2 cellular contexts compared by ENCODE assay signal in the genomic region with DNA sequence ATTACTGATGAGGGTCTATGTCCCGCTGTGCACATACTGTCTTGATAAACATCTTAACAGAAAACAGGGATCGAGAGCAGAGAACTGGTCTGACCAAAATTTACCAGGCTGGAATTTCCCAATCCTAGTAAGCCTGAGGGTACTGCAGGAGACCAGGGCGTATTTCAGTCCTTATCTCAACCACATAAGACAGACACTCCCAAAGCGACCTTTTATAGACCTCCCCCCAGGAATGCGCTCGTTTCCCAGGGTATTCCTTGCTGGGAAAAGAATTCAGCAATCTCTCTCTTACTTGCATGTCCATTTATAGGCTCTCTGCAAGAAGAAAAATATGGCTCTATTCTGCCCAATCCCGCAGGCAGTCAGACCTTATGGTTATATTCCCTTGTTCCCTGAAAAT.
TF ChIP-seq lines count a peak whose summit lies in the region.

No MANE protein-coding gene starts in this region.

TF ChIP-seq in GM23338, 12 proteins besides CTCF, POLR2A, EP300 and RAD21:
- 0 out of 2 replicates have a peak, but pooled peaks have one; percentile 32 for TF ChIP-seq CREB1 (CRISPR knock-in tag; IDR thresholded peaks at IDR 0.05; ENCODE audit: low read depth)

TF ChIP-seq in K562, 482 proteins besides CTCF, POLR2A, EP300 and RAD21:
- peak; percentile 75 for TF ChIP-seq CBX5 (IDR thresholded peaks at IDR 0.05; ENCODE audit: borderline replicate concordance, low read depth)
- peak; percentile 91 for TF ChIP-seq TRIM28 (IDR thresholded peaks at IDR 0.05)
- peak in 1 of 2 experiments; percentile 67; a peak in 2 of 4 replicates for TF ChIP-seq TRIM24 (IDR thresholded peaks at IDR 0.05)
- TF ChIP-seq, protein P1, sequence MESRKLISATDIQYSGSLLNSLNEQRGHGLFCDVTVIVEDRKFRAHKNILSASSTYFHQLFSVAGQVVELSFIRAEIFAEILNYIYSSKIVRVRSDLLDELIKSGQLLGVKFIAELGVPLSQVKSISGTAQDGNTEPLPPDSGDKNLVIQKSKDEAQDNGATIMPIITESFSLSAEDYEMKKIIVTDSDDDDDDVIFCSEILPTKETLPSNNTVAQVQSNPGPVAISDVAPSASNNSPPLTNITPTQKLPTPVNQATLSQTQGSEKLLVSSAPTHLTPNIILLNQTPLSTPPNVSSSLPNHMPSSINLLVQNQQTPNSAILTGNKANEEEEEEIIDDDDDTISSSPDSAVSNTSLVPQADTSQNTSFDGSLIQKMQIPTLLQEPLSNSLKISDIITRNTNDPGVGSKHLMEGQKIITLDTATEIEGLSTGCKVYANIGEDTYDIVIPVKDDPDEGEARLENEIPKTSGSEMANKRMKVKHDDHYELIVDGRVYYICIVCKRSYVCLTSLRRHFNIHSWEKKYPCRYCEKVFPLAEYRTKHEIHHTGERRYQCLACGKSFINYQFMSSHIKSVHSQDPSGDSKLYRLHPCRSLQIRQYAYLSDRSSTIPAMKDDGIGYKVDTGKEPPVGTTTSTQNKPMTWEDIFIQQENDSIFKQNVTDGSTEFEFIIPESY (CRISPR knock-in tag; IDR thresholded peaks at IDR 0.05): peak; percentile 55; the same call in 1 of the 2 replicates
- TF ChIP-seq, protein P2, sequence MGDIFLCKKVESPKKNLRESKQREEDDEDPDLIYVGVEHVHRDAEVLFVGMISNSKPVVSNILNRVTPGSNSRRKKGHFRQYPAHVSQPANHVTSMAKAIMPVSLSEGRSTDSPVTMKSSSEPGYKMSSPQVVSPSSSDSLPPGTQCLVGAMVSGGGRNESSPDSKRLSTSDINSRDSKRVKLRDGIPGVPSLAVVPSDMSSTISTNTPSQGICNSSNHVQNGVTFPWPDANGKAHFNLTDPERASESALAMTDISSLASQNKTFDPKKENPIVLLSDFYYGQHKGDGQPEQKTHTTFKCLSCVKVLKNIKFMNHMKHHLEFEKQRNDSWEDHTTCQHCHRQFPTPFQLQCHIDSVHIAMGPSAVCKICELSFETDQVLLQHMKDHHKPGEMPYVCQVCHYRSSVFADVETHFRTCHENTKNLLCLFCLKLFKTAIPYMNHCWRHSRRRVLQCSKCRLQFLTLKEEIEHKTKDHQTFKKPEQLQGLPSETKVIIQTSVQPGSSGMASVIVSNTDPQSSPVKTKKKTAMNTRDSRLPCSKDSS (IDR thresholded peaks at IDR 0.05; ENCODE audit: low read depth, partially characterized antibody): peak; percentile 84
- TF ChIP-seq ZNF445 (CRISPR knock-in tag; IDR thresholded peaks at IDR 0.05; ENCODE audit: low read depth): peak; percentile 87
- TF ChIP-seq ZEB2 (IDR thresholded peaks at IDR 0.05): peak; percentile 26; the same call in 1 of the 2 replicates
- peak in 1 of 2 experiments; percentile 65; a peak in 1 of 3 replicates for TF ChIP-seq CBX3 (IDR thresholded peaks at IDR 0.05; ENCODE audit: borderline replicate concordance in 1 of 2, low read length in 2 of 2)
